22 cellular contexts compared by ENCODE assay signal in genomic region chr2:164933751-164934189, GRCh38. TPM values are rescaled to one million over a fixed set of nuclear protein-coding genes. Genes with fewer than 3 reads are reported as not detected.
A peak's percentile ranks its signal among the peaks of the same experiment; 100 is the strongest.
DNase-seq lines count a peak whose midpoint lies in the region; ATAC-seq, FAIRE-seq and TF ChIP-seq lines count a peak whose summit lies in the region.
"Had no signal": no experiment of that assay in that cellular context is flagged by ENCODE, and none has a peak within 500 bp of the region (broad histone marks: within the 10 kb centered on the region; RNA-seq: fewer than 3 reads in every experiment).

No MANE protein-coding gene starts in this region.

- ATAC-seq in HepG2 (no peak; the same call in 2 of the 3 replicates), HG03108 (IDR thresholded peaks at IDR 0.05; ENCODE audit: unreplicated experiment) (no peak)
- ATAC-seq in activated T-helper 17 cell treated with anti-CD3 and anti-CD28 coated beads, Interleukin-2, amount 50 U/mL, for 72 hours (replicated peaks) = no peak
- ATAC-seq: activated CD4-positive, CD25-positive, alpha-beta regulatory T cell treated with anti-CD3 and anti-CD28 coated beads, Interleukin-2, amount 50 U/mL, for 24 hours; activated CD8-positive, alpha-beta T cell treated with anti-CD3 and anti-CD28 coated beads for 36 hours; activated naive CD4-positive, alpha-beta T cell treated with anti-CD3 and anti-CD28 coated beads, Interleukin-2, amount 50 U/mL, for 72 hours; K562; naive thymus-derived CD8-positive, alpha-beta T cell; sciatic nerve had no signal

- H3K9me3 Mint-ChIP-seq in activated naive CD8-positive, alpha-beta T cell treated with anti-CD3 and anti-CD28 coated beads for 36 hours = peaks cover 4% of the 10 kb centered on the region
- no peaks in the 10 kb centered on the region for H3K9me3 Mint-ChIP-seq in activated T-helper 17 cell treated with anti-CD3 and anti-CD28 coated beads, Interleukin-2, amount 50 U/mL, for 72 hours
- H3K9me3 Mint-ChIP-seq: activated CD8-positive, alpha-beta T cell treated with anti-CD3 and anti-CD28 coated beads for 36 hours had no signal

- H3K4me3 ChIP-seq in BLaER1 (no peak overlapping the region), LNCaP clone FGC (ENCODE audit: low read depth, low read length) (no peak overlapping the region), HepG2 (replicated peaks in 1 of 3; ENCODE audit: insufficient read depth in 1 of 3, low read depth in 2 of 3, low read length in 3 of 3) (peak overlapping the region in 1 of 3 experiments; percentile 1; a peak in 1 of 6 replicates), ovary (no peak overlapping the region)
- H3K4me3 ChIP-seq: esophagus squamous epithelium, K562 had no signal

- H3K4me1 ChIP-seq in BLaER1 (peaks cover 17% of the 10 kb centered on the region), HepG2 (ENCODE audit: insufficient read depth, low read length) (peaks cover 64% of the 10 kb centered on the region), ovary (ENCODE audit: insufficient read depth) (no peaks in the 10 kb centered on the region)
- H3K4me1 ChIP-seq: parathyroid adenoma had no signal

- FAIRE-seq in HepG2 (lab: Jason Lieb, UNC) = no peak
- FAIRE-seq: GM12892, K562 had no signal

- no peaks in the 10 kb centered on the region; the same call in 1 of the 2 replicates for H3K9me3 ChIP-seq in BLaER1
- peaks cover 9% of the 10 kb centered on the region; the same call in 1 of the 2 replicates for H3K9me3 ChIP-seq in HepG2 (ENCODE audit: low read length)
- no peaks in the 10 kb centered on the region for H3K9me3 ChIP-seq in ovary
- H3K9me3 ChIP-seq: esophagus squamous epithelium had no signal

- H3K27ac Mint-ChIP-seq in activated naive CD8-positive, alpha-beta T cell treated with anti-CD3 and anti-CD28 coated beads for 36 hours = no peak overlapping the region
- H3K27ac Mint-ChIP-seq in activated T-helper 17 cell treated with anti-CD3 and anti-CD28 coated beads, Interleukin-2, amount 50 U/mL, for 72 hours = no peak overlapping the region
- H3K27ac Mint-ChIP-seq: activated CD8-positive, alpha-beta T cell treated with anti-CD3 and anti-CD28 coated beads for 36 hours; activated naive CD4-positive, alpha-beta T cell treated with anti-CD3 and anti-CD28 coated beads, Interleukin-2, amount 50 U/mL, for 72 hours; CD4-positive, CD25-positive, alpha-beta regulatory T cell; naive thymus-derived CD8-positive, alpha-beta T cell had no signal

- no peak overlapping the region for H2AFZ ChIP-seq in HepG2 (ENCODE audit: low read length)
- H2AFZ ChIP-seq: parathyroid adenoma had no signal

- no peak overlapping the region for H3K9ac ChIP-seq in BLaER1
- H3K9ac ChIP-seq in HepG2 (ENCODE audit: insufficient read depth, low read depth, low read length) = no peak overlapping the region
- H3K9ac ChIP-seq: parathyroid adenoma had no signal

- H3K27ac ChIP-seq in BLaER1 (no peak overlapping the region), HepG2 (ENCODE audit: extremely low read length, insufficient read depth, low read length) (peak overlapping the region; percentile 69), ovary (no peak overlapping the region)
- H3K27ac ChIP-seq: esophagus squamous epithelium, parathyroid adenoma had no signal

- H3K79me2 ChIP-seq in HepG2 (ENCODE audit: insufficient read depth, low read length) = peaks cover 4% of the 10 kb centered on the region
- H3K79me2 ChIP-seq: parathyroid adenoma had no signal

- POLR2A ChIA-PET in HepG2 (lab: Yijun Ruan, JAX) = interaction anchor here (0.9 to 1.9 kb wide), 2 partner anchors 12 to 13 kb away, joined by 3 to 8 read pairs; no protein-coding TSS in a partner anchor

- TF ChIP-seq CTCF in LNCaP clone FGC (IDR thresholded peaks at IDR 0.05; ENCODE audit: control insufficient read depth, extremely low read depth, insufficient read depth) (no peak), HepG2 (CRISPR knock-in tag; IDR thresholded peaks at IDR 0.05) (no peak), ovary (IDR thresholded peaks at IDR 0.05) (no peak)

- H3K36me3 Mint-ChIP-seq in activated naive CD8-positive, alpha-beta T cell treated with anti-CD3 and anti-CD28 coated beads for 36 hours = no peaks in the 10 kb centered on the region
- no peaks in the 10 kb centered on the region for H3K36me3 Mint-ChIP-seq in activated T-helper 17 cell treated with anti-CD3 and anti-CD28 coated beads, Interleukin-2, amount 50 U/mL, for 72 hours (ENCODE audit: low read depth)
- H3K36me3 Mint-ChIP-seq: CD4-positive, CD25-positive, alpha-beta regulatory T cell; naive thymus-derived CD8-positive, alpha-beta T cell had no signal

- intact Hi-C loops in HepG2 (cut with micrococcal nuclease; ENCODE audit: unreplicated experiment) (no loop called here), ovary (cut with DNase I) (no loop called here)

- H3K4me1 Mint-ChIP-seq in activated naive CD8-positive, alpha-beta T cell treated with anti-CD3 and anti-CD28 coated beads for 36 hours = no peaks in the 10 kb centered on the region
- no peaks in the 10 kb centered on the region for H3K4me1 Mint-ChIP-seq in activated T-helper 17 cell treated with anti-CD3 and anti-CD28 coated beads, Interleukin-2, amount 50 U/mL, for 72 hours
- H3K4me1 Mint-ChIP-seq: CD4-positive, CD25-positive, alpha-beta regulatory T cell had no signal

- H3K4me2 ChIP-seq in BLaER1 (peak overlapping the region; percentile 17), HepG2 (ENCODE audit: low read depth, low read length) (peak overlapping the region; percentile 44)

- no TSS peak for BruUV-seq in HepG2 (replicated peaks; lab: Mats Ljungman, UMichigan)

- peaks cover 12% of the 10 kb centered on the region for H3K27me3 Mint-ChIP-seq in activated naive CD8-positive, alpha-beta T cell treated with anti-CD3 and anti-CD28 coated beads for 36 hours
- no peaks in the 10 kb centered on the region for H3K27me3 Mint-ChIP-seq in activated T-helper 17 cell treated with anti-CD3 and anti-CD28 coated beads, Interleukin-2, amount 50 U/mL, for 72 hours
- H3K27me3 Mint-ChIP-seq: activated CD8-positive, alpha-beta T cell treated with anti-CD3 and anti-CD28 coated beads for 36 hours; CD4-positive, CD25-positive, alpha-beta regulatory T cell had no signal

- no peaks in the 10 kb centered on the region for H3K36me3 ChIP-seq in BLaER1
- no peaks in the 10 kb centered on the region for H3K36me3 ChIP-seq in HepG2 (replicated peaks in 1 of 2; ENCODE audit: control insufficient read depth in 1 of 2, insufficient read depth in 2 of 2, low read length in 2 of 2)
- H3K36me3 ChIP-seq in ovary = no peaks in the 10 kb centered on the region
- H3K36me3 ChIP-seq: esophagus squamous epithelium had no signal

- DNase-seq in LNCaP clone FGC (ENCODE audit: low read depth) (peak; percentile 64), NCI-H748 treated with DMSO at 0.1 percent for 48 hours (lab: John Stamatoyannopoulos, UW) (peak; percentile 95), HepG2 (ENCODE audit: low spot score) (peak; percentile 66), ovary (no peak)
- no peak for DNase-seq in activated naive CD8-positive, alpha-beta T cell treated with anti-CD3 and anti-CD28 coated beads for 36 hours
- DNase-seq: activated CD8-positive, alpha-beta T cell treated with anti-CD3 and anti-CD28 coated beads for 36 hours; CD4-positive, CD25-positive, alpha-beta regulatory T cell; DND-41; effector CD8-positive, alpha-beta T cell; esophagus squamous epithelium; naive thymus-derived CD8-positive, alpha-beta T cell; T-helper 9 cell had no signal

- H3K4me3 Mint-ChIP-seq in activated naive CD8-positive, alpha-beta T cell treated with anti-CD3 and anti-CD28 coated beads for 36 hours = no peak overlapping the region
- no peak overlapping the region for H3K4me3 Mint-ChIP-seq in activated T-helper 17 cell treated with anti-CD3 and anti-CD28 coated beads, Interleukin-2, amount 50 U/mL, for 72 hours
- H3K4me3 Mint-ChIP-seq: activated CD8-positive, alpha-beta T cell treated with anti-CD3 and anti-CD28 coated beads for 36 hours; CD4-positive, CD25-positive, alpha-beta regulatory T cell; naive thymus-derived CD8-positive, alpha-beta T cell had no signal

- in situ Hi-C loops in HepG2 (cut with HindIII; ENCODE audit: extremely low pct_ligation_motif_present, low pct_unique_long_range_greater_than_20kb) = no loop called here

- TF ChIP-seq EP300 in HepG2 (IDR thresholded peaks at IDR 0.05; ENCODE audit: low read depth in 2 of 2, low read length in 2 of 2) (peak in 1 of 2 experiments; percentile 75; a peak in 2 of 4 replicates), HepG2 (CRISPR knock-in tag; IDR thresholded peaks at IDR 0.05; ENCODE audit: borderline replicate concordance) (peak; percentile 7; the same call in 1 of the 2 replicates), ovary (IDR thresholded peaks at IDR 0.05) (no peak)

- 87% methylated on average over 2 of the region's 2 CpGs for WGBS in HepG2 (ENCODE audit: low lambda C conversion rate)
- 54 to 72% (median 69%) methylated on average over 2 of the region's 2 CpGs for WGBS in ovary, 3 donors

- H3K27me3 ChIP-seq in BLaER1 (no peaks in the 10 kb centered on the region), HepG2 (ENCODE audit: control insufficient read depth in 1 of 2, insufficient read depth in 2 of 2, low read length in 2 of 2) (no peaks in the 10 kb centered on the region), ovary (no peaks in the 10 kb centered on the region)
- H3K27me3 ChIP-seq: esophagus squamous epithelium had no signal

- H4K20me1 ChIP-seq in BLaER1 (no peaks in the 10 kb centered on the region), HepG2 (ENCODE audit: insufficient read depth, low read length) (no peaks in the 10 kb centered on the region)

- TF ChIP-seq RAD21 in HepG2 (CRISPR knock-in tag; IDR thresholded peaks at IDR 0.05) = no peak

- TF ChIP-seq POLR2A in HepG2 (IDR thresholded peaks at IDR 0.05; ENCODE audit: insufficient read depth in 1 of 2, low read depth in 2 of 2, low read length in 2 of 2) (no peak), ovary (IDR thresholded peaks at IDR 0.05) (no peak)

- CTCF ChIA-PET in HepG2 (lab: Yijun Ruan, JAX; ENCODE audit: low intra/inter-chr PET ratio, low total read pairs) = no interaction called here

RNA-seq across cellular contexts. Expression of gene SLC38A11, which starts 21.6 kb away (rescaled TPM):
- total RNA-seq in HepG2 (2016; rRNA removed; fragmentation: Illumina TruSeq; extraction: Trizol) (9.2 and 14.0 TPM in 2 replicates), ovary (1 to 10 TPM in 2 of 7 donors, under 1 TPM in 2, not detected in 3; 0.20 to 2.3 (median 0.96) TPM)
- 7.5 and 10.8 TPM in 2 replicates for total RNA-seq in HepG2 (2016; cell fraction: cytosol; rRNA removed; fragmentation: Illumina TruSeq; extraction: Trizol; ENCODE audit: low read depth)
- 10.8 and 11.2 TPM in 2 replicates for total RNA-seq in HepG2 (2016; cell fraction: insoluble cytoplasmic fraction; rRNA removed; fragmentation: Illumina TruSeq; extraction: Trizol)
- 8.8 and 10.3 TPM in 2 replicates for total RNA-seq in HepG2 (2016; cell fraction: membrane; rRNA removed; fragmentation: Illumina TruSeq; extraction: Trizol)
- 23.6 and 26.3 TPM in 2 replicates for total RNA-seq in HepG2 (2016; cell fraction: nucleus; rRNA removed; fragmentation: Illumina TruSeq; extraction: Trizol)
- polyA plus RNA-seq in HepG2 (2011; rRNA removed) (9.0 and 14.3 TPM in 2 replicates), ovary (1 to 10 TPM in 1 of 2 donors, under 1 TPM in 1; 0.19 to 3.0 TPM)
- polyA plus RNA-seq in HepG2 (2011; cell fraction: cytosol; rRNA removed) = 4.6 and 5.6 TPM in 2 replicates
- 15.7 and 18.0 TPM in 2 replicates for polyA plus RNA-seq in HepG2 (2011; cell fraction: nucleus; rRNA removed)
- 11.1 and 18.8 TPM in 2 replicates for polyA plus RNA-seq in HepG2 (2012)
- 1.8 and 2.2 TPM in 2 replicates for polyA plus RNA-seq in HepG2 (2016; cell fraction: cytosol; fragmentation: Illumina TruSeq; extraction: Trizol; ENCODE audit: low read depth)
- polyA plus RNA-seq in HepG2 (2016; cell fraction: insoluble cytoplasmic fraction; fragmentation: Illumina TruSeq; extraction: Trizol; ENCODE audit: low read depth) = 7.5 and 13.3 TPM in 2 replicates
- 1.5 and 3.0 TPM in 2 replicates for polyA plus RNA-seq in HepG2 (2016; cell fraction: membrane; fragmentation: Illumina TruSeq; extraction: Trizol; ENCODE audit: low read depth)
- 29.4 and 32.8 TPM in 2 replicates for polyA plus RNA-seq in HepG2 (2016; cell fraction: nucleus; fragmentation: Illumina TruSeq; extraction: Trizol; ENCODE audit: insufficient read depth, low read depth)
- polyA minus RNA-seq in HepG2 (2011; rRNA and poly(A)+ RNA removed; ENCODE audit: low replicate concordance) = 10.0 TPM in 1 of 2 replicates, not detected in the other
- polyA minus RNA-seq in HepG2 (2011; cell fraction: cytosol; rRNA and poly(A)+ RNA removed) = 5.0 and 5.3 TPM in 2 replicates
- 27.4 and 31.1 TPM in 2 replicates for polyA minus RNA-seq in HepG2 (2011; cell fraction: nucleus; rRNA and poly(A)+ RNA removed)
- total RNA-seq in activated naive CD8-positive, alpha-beta T cell treated with anti-CD3 and anti-CD28 coated beads for 36 hours = not detected
- not detected for total RNA-seq in activated T-helper 17 cell treated with anti-CD3 and anti-CD28 coated beads, Interleukin-2, amount 50 U/mL, for 72 hours
- total RNA-seq: activated CD8-positive, alpha-beta T cell treated with anti-CD3 and anti-CD28 coated beads for 36 hours; activated naive CD4-positive, alpha-beta T cell treated with anti-CD3 and anti-CD28 coated beads, Interleukin-2, amount 50 U/mL, for 72 hours; CD4-positive, CD25-positive, alpha-beta regulatory T cell; glomerular endothelial cell; K562 had no signal
- polyA plus RNA-seq: CD4-positive, CD25-positive, alpha-beta regulatory T cell; K562; naive thymus-derived CD8-positive, alpha-beta T cell had no signal

Comparison
In these comparisons a context has a peak if more than half of its experiments do, and no peak if none do; other contexts are left out.
1. DNase-seq: peak in LNCaP clone FGC (single experiment), NCI-H748 treated with DMSO at 0.1 percent for 48 hours (single experiment) and HepG2 (single experiment); none in activated naive CD8-positive, alpha-beta T cell treated with anti-CD3 and anti-CD28 coated beads for 36 hours (single experiment) and ovary (0 of 5).